In genomic region chr14:76753799-76754198, GRCh38 we compare ENCODE assay signal across 17 cellular contexts. TPM values are rescaled to one million over a fixed set of nuclear protein-coding genes. Genes with fewer than 3 reads are reported as not detected.
A peak's percentile ranks its signal among the peaks of the same experiment; 100 is the strongest.
DNase-seq lines count a peak whose midpoint lies in the region; ATAC-seq and TF ChIP-seq lines count a peak whose summit lies in the region.
"Had no signal": no experiment of that assay in that cellular context is flagged by ENCODE, and none has a peak within 500 bp of the region (broad histone marks: within the 10 kb centered on the region; RNA-seq: fewer than 3 reads in every experiment).

No MANE protein-coding gene starts in this region.

- H3K27me3 Mint-ChIP-seq in activated CD4-positive, alpha-beta T cell treated with anti-CD3 and anti-CD28 coated beads, Interleukin-2, amount 10 ng/mL, durations not matched to agents 24 days and 14 days, result peaks cover 17% of the 10 kb centered on the region
- peaks cover 11% of the 10 kb centered on the region for H3K27me3 Mint-ChIP-seq in activated CD4-positive, alpha-beta T cell treated with anti-CD3 and anti-CD28 coated beads, Interleukin-2, amount 10 ng/mL, durations not matched to agents 7 days and 5 days

- no peaks in the 10 kb centered on the region for H3K9me2 ChIP-seq in MM.1S (replicated peaks; ENCODE audit: insufficient read depth, low read length)

- H3K9ac ChIP-seq in MM.1S (ENCODE audit: low read length), result no peak overlapping the region

- H3K4me3 Mint-ChIP-seq in activated CD4-positive, alpha-beta T cell treated with anti-CD3 and anti-CD28 coated beads, Interleukin-2, amount 10 ng/mL, durations not matched to agents 24 days and 14 days, result no peak overlapping the region
- H3K4me3 Mint-ChIP-seq in activated CD4-positive, alpha-beta T cell treated with anti-CD3 and anti-CD28 coated beads, Interleukin-2, amount 10 ng/mL, durations not matched to agents 7 days and 5 days, result no peak overlapping the region
- H3K4me3 Mint-ChIP-seq: B cell; CD4-positive, alpha-beta T cell; GM23338; H9 had no signal

- H3K9me3 Mint-ChIP-seq in activated CD4-positive, alpha-beta T cell treated with anti-CD3 and anti-CD28 coated beads, Interleukin-2, amount 10 ng/mL, durations not matched to agents 24 days and 14 days, result no peaks in the 10 kb centered on the region
- no peaks in the 10 kb centered on the region for H3K9me3 Mint-ChIP-seq in activated CD4-positive, alpha-beta T cell treated with anti-CD3 and anti-CD28 coated beads, Interleukin-2, amount 10 ng/mL, durations not matched to agents 7 days and 5 days
- H3K9me3 Mint-ChIP-seq: CD4-positive, alpha-beta T cell had no signal

- H3K27ac ChIP-seq in MM.1S (ENCODE audit: low read length), result no peak overlapping the region

- H3K4me1 Mint-ChIP-seq in activated CD4-positive, alpha-beta T cell treated with anti-CD3 and anti-CD28 coated beads, Interleukin-2, amount 10 ng/mL, durations not matched to agents 24 days and 14 days, result no peaks in the 10 kb centered on the region
- no peaks in the 10 kb centered on the region for H3K4me1 Mint-ChIP-seq in activated CD4-positive, alpha-beta T cell treated with anti-CD3 and anti-CD28 coated beads, Interleukin-2, amount 10 ng/mL, durations not matched to agents 7 days and 5 days
- H3K4me1 Mint-ChIP-seq: B cell, GM23338, H9 had no signal

- H2AFZ ChIP-seq in MM.1S (ENCODE audit: low read length), result no peak overlapping the region
- H2AFZ ChIP-seq: GM23338 had no signal

- H3F3A ChIP-seq in MM.1S (ENCODE audit: insufficient read depth, low read length), result no peaks in the 10 kb centered on the region

- no peaks in the 10 kb centered on the region for H3K36me3 ChIP-seq in MM.1S (replicated peaks; ENCODE audit: insufficient read depth, low read length)

- no peaks in the 10 kb centered on the region for H3K4me1 ChIP-seq in MM.1S (ENCODE audit: low read length)

- TF ChIP-seq CTCF in MM.1S (IDR thresholded peaks at IDR 0.05; ENCODE audit: low read length), result no peak

- H3K36me3 Mint-ChIP-seq in activated CD4-positive, alpha-beta T cell treated with anti-CD3 and anti-CD28 coated beads, Interleukin-2, amount 10 ng/mL, durations not matched to agents 24 days and 14 days (ENCODE audit: low read depth), result no peaks in the 10 kb centered on the region
- no peaks in the 10 kb centered on the region for H3K36me3 Mint-ChIP-seq in activated CD4-positive, alpha-beta T cell treated with anti-CD3 and anti-CD28 coated beads, Interleukin-2, amount 10 ng/mL, durations not matched to agents 7 days and 5 days (ENCODE audit: low read depth)

- POLR2A ChIA-PET in activated CD4-positive, alpha-beta T cell treated with anti-CD3 and anti-CD28 coated beads, Interleukin-2, amount 10 ng/mL, durations not matched to agents 7 days and 5 days (lab: Charles Lee), result no interaction called here

- intact Hi-C loops in activated CD4-positive, alpha-beta T cell treated with anti-CD3 and anti-CD28 coated beads, Interleukin-2, amount 10 ng/mL, durations not matched to agents 24 days and 14 days (cut with micrococcal nuclease), result no loop called here

- H3K4me3 ChIP-seq in MM.1S (ENCODE audit: low read length), result no peak overlapping the region
- H3K4me3 ChIP-seq: GM12878, GM23338 had no signal

- H3K4me2 ChIP-seq in MM.1S (ENCODE audit: low read depth, low read length), result no peak overlapping the region
- H3K4me2 ChIP-seq: GM23338 had no signal

- no peaks in the 10 kb centered on the region for H4K20me1 ChIP-seq in MM.1S (ENCODE audit: insufficient read depth, low read length)

- no peaks in the 10 kb centered on the region for H3K79me2 ChIP-seq in MM.1S (ENCODE audit: low read length)

- no peaks in the 10 kb centered on the region for H3K9me3 ChIP-seq in MM.1S (replicated peaks; ENCODE audit: insufficient read depth, low read length)

- DNase-seq in activated CD4-positive, alpha-beta T cell treated with anti-CD3 and anti-CD28 coated beads, Interleukin-2, amount 10 ng/mL, durations not matched to agents 24 days and 14 days, result peak; percentile 46
- DNase-seq in activated CD4-positive, alpha-beta T cell treated with anti-CD3 and anti-CD28 coated beads, Interleukin-2, amount 10 ng/mL, durations not matched to agents 7 days and 5 days, result no peak
- DNase-seq in Ammon's horn (ENCODE audit: low spot score) (peak; percentile 31), MV-4-11 (lab: John Stamatoyannopoulos, UW) (peak; percentile 40), myocyte (ENCODE audit: low read depth) (peak; percentile 56), MM.1S (no peak)
- DNase-seq: ACHN; C1 segment of cervical spinal cord; Calu3; CD4-positive, alpha-beta T cell; DMS79; H9 had no signal

- ATAC-seq in GM18858 (IDR thresholded peaks at IDR 0.05; ENCODE audit: unreplicated experiment), result no peak
- ATAC-seq: GM12878, GM23338, HepG2 had no signal

- CTCF ChIA-PET in activated CD4-positive, alpha-beta T cell treated with anti-CD3 and anti-CD28 coated beads, Interleukin-2, amount 10 ng/mL, durations not matched to agents 7 days and 5 days (lab: Charles Lee), result interaction anchor here (1.3 kb wide), 1 partner anchor 8 kb away, joined by 3 read pairs; the partner anchor contains the start of gene VASH1

- H3K27ac Mint-ChIP-seq in activated CD4-positive, alpha-beta T cell treated with anti-CD3 and anti-CD28 coated beads, Interleukin-2, amount 10 ng/mL, durations not matched to agents 24 days and 14 days, result no peak overlapping the region
- H3K27ac Mint-ChIP-seq in activated CD4-positive, alpha-beta T cell treated with anti-CD3 and anti-CD28 coated beads, Interleukin-2, amount 10 ng/mL, durations not matched to agents 7 days and 5 days, result no peak overlapping the region
- H3K27ac Mint-ChIP-seq: B cell; CD4-positive, alpha-beta T cell; GM23338; H9 had no signal

- H3K27me3 ChIP-seq in MM.1S (replicated peaks; ENCODE audit: insufficient read depth, low read length), result no peaks in the 10 kb centered on the region

RNA-seq across cellular contexts. Expression of gene VASH1, which starts 7.5 kb away (rescaled TPM):
- 5.8 and 6.9 TPM in 2 replicates for total RNA-seq in activated CD4-positive, alpha-beta T cell treated with anti-CD3 and anti-CD28 coated beads, Interleukin-2, amount 10 ng/mL, durations not matched to agents 24 days and 14 days
- total RNA-seq in activated CD4-positive, alpha-beta T cell treated with anti-CD3 and anti-CD28 coated beads, Interleukin-2, amount 10 ng/mL, durations not matched to agents 7 days and 5 days, result 1 to 10 TPM; 2.1 TPM
- total RNA-seq in myocyte, result 4.1 and 4.7 TPM in 2 replicates
- 13.7 TPM for polyA plus RNA-seq in myocyte (2012)

RNA-seq across cellular contexts. Expression of gene ANGEL1, which starts 58.9 kb away (rescaled TPM):
- 16.4 and 17.2 TPM in 2 replicates for total RNA-seq in activated CD4-positive, alpha-beta T cell treated with anti-CD3 and anti-CD28 coated beads, Interleukin-2, amount 10 ng/mL, durations not matched to agents 24 days and 14 days
- 10 to 100 TPM; 13.7 TPM for total RNA-seq in activated CD4-positive, alpha-beta T cell treated with anti-CD3 and anti-CD28 coated beads, Interleukin-2, amount 10 ng/mL, durations not matched to agents 7 days and 5 days
- 15.0 and 18.7 TPM in 2 replicates for total RNA-seq in myocyte
- polyA plus RNA-seq in myocyte (2012), result 14.2 TPM

Comparison
In these comparisons a context has a peak if more than half of its experiments do, and no peak if none do; other contexts are left out.
1. DNase-seq: peak in activated CD4-positive, alpha-beta T cell treated with anti-CD3 and anti-CD28 coated beads, Interleukin-2, amount 10 ng/mL, durations not matched to agents 24 days and 14 days (single experiment), Ammon's horn (single experiment), MV-4-11 (single experiment) and myocyte (single experiment); none in activated CD4-positive, alpha-beta T cell treated with anti-CD3 and anti-CD28 coated beads, Interleukin-2, amount 10 ng/mL, durations not matched to agents 7 days and 5 days (single experiment) and MM.1S (single experiment).